1 cellular context compared by ENCODE assay signal in genomic region chr2:11829324-11829946, GRCh38.
A peak's percentile ranks its signal among the peaks of the same experiment; 100 is the strongest.
TF ChIP-seq lines count a peak whose summit lies in the region.

No MANE protein-coding gene starts in this region.

TF ChIP-seq in SK-N-SH, 30 proteins besides CTCF, POLR2A, EP300 and RAD21 (continued from another document):
- TF ChIP-seq MEF2A (IDR thresholded peaks at IDR 0.05; ENCODE audit: borderline replicate concordance, low read depth) (no peak), NFIC (IDR thresholded peaks at IDR 0.05; ENCODE audit: borderline replicate concordance) (peak; percentile 81), FOSL2 (IDR thresholded peaks at IDR 0.05; ENCODE audit: borderline replicate concordance, low read depth) (no peak), JUND (IDR thresholded peaks at IDR 0.05) (0 out of 2 replicates have a peak, but pooled peaks have one; percentile 17), GABPA (IDR thresholded peaks at IDR 0.05; ENCODE audit: low read depth) (no peak), USF1 (IDR thresholded peaks at IDR 0.05; ENCODE audit: borderline replicate concordance, low read depth) (no peak), FOXJ3 (CRISPR knock-in tag; IDR thresholded peaks at IDR 0.05) (peak; percentile 7; the same call in 1 of the 2 replicates), TCF12 (IDR thresholded peaks at IDR 0.05) (peak; percentile 18; the same call in 1 of the 2 replicates), FOXM1 (IDR thresholded peaks at IDR 0.05; ENCODE audit: low read depth) (0 out of 2 replicates have a peak, but pooled peaks have one; percentile 11), SMC3 (IDR thresholded peaks at IDR 0.05; ENCODE audit: low read depth, low read length) (peak; percentile 81)
